Comparison of ENCODE assay signal across 9 cellular contexts in genomic region chr15:88255496-88256171, GRCh38.
A peak's percentile ranks its signal among the peaks of the same experiment; 100 is the strongest.
DNase-seq lines count a peak whose midpoint lies in the region; ATAC-seq lines count a peak whose summit lies in the region.
"Had no signal": no experiment of that assay in that cellular context is flagged by ENCODE, and none has a peak within 500 bp of the region (broad histone marks: within the 10 kb centered on the region; RNA-seq: fewer than 3 reads in every experiment).

No MANE protein-coding gene starts in this region.

- H3K4me1 ChIP-seq in iPS-18a (ENCODE audit: control insufficient read depth, low read depth, low read length): no peaks in the 10 kb centered on the region

- no peak for ATAC-seq in stimulated activated naive CD8-positive, alpha-beta T cell treated with anti-CD3 and anti-CD28 coated beads, Interleukin-15, Interleukin-2, amounts not matched to agents 100 U/mL and 50 U/mL, for 24 hours
- ATAC-seq in HG02798 (IDR thresholded peaks at IDR 0.05; ENCODE audit: poor library complexity, unreplicated experiment): no peak

- H3K27ac ChIP-seq in iPS-18a (ENCODE audit: low read length): no peak overlapping the region
- H3K27ac ChIP-seq: neutrophil had no signal

- H3K9me3 ChIP-seq in iPS-18a (ENCODE audit: control insufficient read depth, low read depth, low read length): no peaks in the 10 kb centered on the region
- H3K9me3 ChIP-seq: neutrophil had no signal

- H3K27me3 ChIP-seq in iPS-18a (ENCODE audit: control insufficient read depth, insufficient read depth, low read length): peaks cover 43% of the 10 kb centered on the region

- DNase-seq in NCI-H2196 (lab: John Stamatoyannopoulos, UW; ENCODE audit: unreplicated experiment) (peak; percentile 18), NCI-H2196 treated with DMSO at 0.1 percent for 48 hours (lab: John Stamatoyannopoulos, UW; ENCODE audit: unreplicated experiment) (no peak), amniotic epithelial cell (ENCODE audit: low read depth) (peak; percentile 33), DMS153 treated with DMSO at 0.1 percent for 48 hours (lab: John Stamatoyannopoulos, UW; ENCODE audit: unreplicated experiment) (no peak), cortex of kidney (lab: John Stamatoyannopoulos, UW) (no peak)
- peak; percentile 6 for DNase-seq in stimulated activated naive CD8-positive, alpha-beta T cell treated with anti-CD3 and anti-CD28 coated beads, Interleukin-15, Interleukin-2, amounts not matched to agents 100 U/mL and 50 U/mL, for 24 hours

- H3K36me3 ChIP-seq in iPS-18a (ENCODE audit: control insufficient read depth, low read depth, low read length): no peaks in the 10 kb centered on the region
- H3K36me3 ChIP-seq: neutrophil had no signal

- peak overlapping the region; percentile 63 for H3K4me3 ChIP-seq in iPS-18a (ENCODE audit: low read length)

- no peak overlapping the region for H3K9ac ChIP-seq in iPS-18a (ENCODE audit: low read length)

Comparison
In these comparisons a context has a peak if more than half of its experiments do, and no peak if none do; other contexts are left out.
1. DNase-seq: peak in NCI-H2196 (single experiment), amniotic epithelial cell (single experiment) and stimulated activated naive CD8-positive, alpha-beta T cell treated with anti-CD3 and anti-CD28 coated beads, Interleukin-15, Interleukin-2, amounts not matched to agents 100 U/mL and 50 U/mL, for 24 hours (single experiment); none in NCI-H2196 treated with DMSO at 0.1 percent for 48 hours (single experiment), DMS153 treated with DMSO at 0.1 percent for 48 hours (single experiment) and cortex of kidney (single experiment).